Comparison of ENCODE assay signal across 1 cellular context in the genomic region with DNA sequence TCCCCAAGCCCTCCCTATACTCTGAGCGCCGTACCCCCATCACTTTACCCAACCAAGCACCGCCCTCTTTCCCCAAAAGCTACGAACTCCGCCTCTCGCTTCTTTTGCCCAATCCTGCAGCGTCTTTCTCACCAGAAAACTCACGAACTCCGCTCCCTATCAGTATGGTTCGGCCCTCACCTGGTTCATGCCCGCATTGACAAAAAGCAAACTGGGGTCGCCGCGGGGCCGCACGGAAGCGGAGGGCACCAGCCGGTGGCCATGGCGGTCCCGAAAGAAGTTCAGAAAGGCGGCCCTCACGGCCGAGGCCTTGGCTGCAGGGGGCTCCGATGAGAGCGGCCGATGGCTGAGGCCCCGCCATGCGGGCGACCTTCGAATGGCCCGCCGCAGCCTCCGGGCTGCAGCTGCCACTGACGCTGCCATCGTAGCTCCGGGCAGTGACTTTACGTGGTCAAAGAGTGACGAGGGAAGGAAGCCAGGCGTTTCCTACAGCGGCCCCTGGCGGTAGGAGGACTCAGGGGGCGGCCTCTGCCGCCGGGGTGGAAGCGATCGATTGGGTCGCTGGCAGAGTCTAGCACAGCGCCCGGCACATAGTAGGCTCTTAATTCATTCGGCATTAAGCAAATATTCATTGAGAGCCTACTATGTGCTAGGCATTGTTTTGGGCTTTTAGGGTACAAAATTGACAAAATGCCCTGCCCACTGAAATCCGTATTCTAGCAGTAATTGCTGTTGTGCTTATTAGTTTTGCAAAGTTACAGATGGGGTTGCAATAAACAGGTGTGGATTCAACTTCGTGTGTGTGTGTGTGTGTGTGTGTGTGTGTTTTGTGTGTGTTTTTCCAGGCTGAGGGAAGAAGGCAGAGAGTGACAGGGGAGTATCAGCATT.
TF ChIP-seq lines count a peak whose summit lies in the region.

TSS of gene AARS2 (minus strand) at position 447 of the 888 bp plus-strand sequence. CDS start at position 423, 24 bp downstream.

TF ChIP-seq in HepG2, 621 proteins besides CTCF, POLR2A, EP300 and RAD21 (continued from another document and continues in another):
- TF ChIP-seq, protein P1, sequence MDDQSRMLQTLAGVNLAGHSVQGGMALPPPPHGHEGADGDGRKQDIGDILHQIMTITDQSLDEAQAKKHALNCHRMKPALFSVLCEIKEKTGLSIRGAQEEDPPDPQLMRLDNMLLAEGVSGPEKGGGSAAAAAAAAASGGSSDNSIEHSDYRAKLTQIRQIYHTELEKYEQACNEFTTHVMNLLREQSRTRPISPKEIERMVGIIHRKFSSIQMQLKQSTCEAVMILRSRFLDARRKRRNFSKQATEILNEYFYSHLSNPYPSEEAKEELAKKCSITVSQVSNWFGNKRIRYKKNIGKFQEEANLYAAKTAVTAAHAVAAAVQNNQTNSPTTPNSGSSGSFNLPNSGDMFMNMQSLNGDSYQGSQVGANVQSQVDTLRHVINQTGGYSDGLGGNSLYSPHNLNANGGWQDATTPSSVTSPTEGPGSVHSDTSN (CRISPR knock-in tag; IDR thresholded peaks at IDR 0.05; ENCODE audit: borderline replicate concordance), result no peak; the same call in none of the 2 replicates
- TF ChIP-seq, protein P2, sequence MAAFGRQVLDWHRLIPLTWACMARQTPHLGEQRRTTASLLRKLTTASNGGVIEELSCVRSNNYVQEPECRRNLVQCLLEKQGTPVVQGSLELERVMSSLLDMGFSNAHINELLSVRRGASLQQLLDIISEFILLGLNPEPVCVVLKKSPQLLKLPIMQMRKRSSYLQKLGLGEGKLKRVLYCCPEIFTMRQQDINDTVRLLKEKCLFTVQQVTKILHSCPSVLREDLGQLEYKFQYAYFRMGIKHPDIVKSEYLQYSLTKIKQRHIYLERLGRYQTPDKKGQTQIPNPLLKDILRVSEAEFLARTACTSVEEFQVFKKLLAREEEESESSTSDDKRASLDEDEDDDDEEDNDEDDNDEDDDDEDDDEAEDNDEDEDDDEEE (CRISPR knock-in tag; IDR thresholded peaks at IDR 0.05), result peak; percentile 57; the same call in 1 of the 2 replicates
- peak; percentile 97 for TF ChIP-seq CHD4 (IDR thresholded peaks at IDR 0.05; ENCODE audit: borderline replicate concordance, low read length)
- peak; percentile 96 for TF ChIP-seq ARHGAP35 (CRISPR knock-in tag; IDR thresholded peaks at IDR 0.05; ENCODE audit: borderline replicate concordance)
- TF ChIP-seq NCOR1 (IDR thresholded peaks at IDR 0.05; ENCODE audit: borderline replicate concordance, low read length), result no peak
- peak; percentile 96 for TF ChIP-seq BRCA1 (CRISPR knock-in tag; IDR thresholded peaks at IDR 0.05)
- peak; percentile 53 for TF ChIP-seq PTBP1 (IDR thresholded peaks at IDR 0.05; ENCODE audit: low read depth, low read length, poor library complexity, severe bottlenecking)
- TF ChIP-seq PAWR (CRISPR knock-in tag; IDR thresholded peaks at IDR 0.05; ENCODE audit: borderline replicate concordance), result no peak
- no peak; the same call in 1 of the 2 replicates for TF ChIP-seq ZNF660 (CRISPR knock-in tag; IDR thresholded peaks at IDR 0.05; ENCODE audit: borderline replicate concordance, low read depth)
- peak; percentile 40; the same call in 1 of the 2 replicates for TF ChIP-seq ZNF850 (CRISPR knock-in tag; conservative IDR thresholded peaks at IDR 0.05)
- TF ChIP-seq HOXA9 (CRISPR knock-in tag; IDR thresholded peaks at IDR 0.05; ENCODE audit: borderline replicate concordance), result peak; percentile 86; the same call in 1 of the 2 replicates
- TF ChIP-seq TBX3 (IDR thresholded peaks at IDR 0.05; ENCODE audit: borderline replicate concordance), result peak; percentile 27; the same call in 1 of the 2 replicates
- TF ChIP-seq ZNF503 (CRISPR knock-in tag; IDR thresholded peaks at IDR 0.05), result peak; percentile 96
- TF ChIP-seq ZSCAN20 (CRISPR knock-in tag; IDR thresholded peaks at IDR 0.05; ENCODE audit: borderline replicate concordance), result peak; percentile 94; the same call in 1 of the 2 replicates
- TF ChIP-seq CBX5 (CRISPR knock-in tag; IDR thresholded peaks at IDR 0.05; ENCODE audit: borderline replicate concordance), result peak; percentile 96
- peak; percentile 96 for TF ChIP-seq KAT7 (CRISPR knock-in tag; IDR thresholded peaks at IDR 0.05; ENCODE audit: borderline replicate concordance)
- TF ChIP-seq ZNF180 (CRISPR knock-in tag; IDR thresholded peaks at IDR 0.05; ENCODE audit: borderline replicate concordance, low read depth), result peak; percentile 92
- no peak; the same call in 1 of the 2 replicates for TF ChIP-seq ZNF296 (CRISPR knock-in tag; conservative IDR thresholded peaks at IDR 0.05)
- peak; percentile 91 for TF ChIP-seq CCDC6 (CRISPR knock-in tag; IDR thresholded peaks at IDR 0.05)
- TF ChIP-seq CREM (IDR thresholded peaks at IDR 0.05), result peak; percentile 87
- TF ChIP-seq CREM (CRISPR knock-in tag; IDR thresholded peaks at IDR 0.05), result peak; percentile 66
- TF ChIP-seq PHF20 (CRISPR knock-in tag; IDR thresholded peaks at IDR 0.05), result peak; percentile 94
- no peak for TF ChIP-seq ZNF318 (CRISPR knock-in tag; IDR thresholded peaks at IDR 0.05)
- TF ChIP-seq TBL1XR1 (IDR thresholded peaks at IDR 0.05; ENCODE audit: borderline replicate concordance, low read length, partially characterized antibody), result peak; percentile 74
- TF ChIP-seq YEATS2 (CRISPR knock-in tag; IDR thresholded peaks at IDR 0.05; ENCODE audit: borderline replicate concordance), result peak; percentile 99
- TF ChIP-seq ZNF563 (CRISPR knock-in tag; IDR thresholded peaks at IDR 0.05), result peak; percentile 88
- TF ChIP-seq KLF6 (CRISPR knock-in tag; IDR thresholded peaks at IDR 0.05), result peak; percentile 95
- peak; percentile 91; the same call in 1 of the 2 replicates for TF ChIP-seq ZBTB38 (CRISPR knock-in tag; IDR thresholded peaks at IDR 0.05)
- TF ChIP-seq ATF6 (CRISPR knock-in tag; conservative IDR thresholded peaks at IDR 0.05), result no peak; the same call in 1 of the 2 replicates
- TF ChIP-seq, protein P3, sequence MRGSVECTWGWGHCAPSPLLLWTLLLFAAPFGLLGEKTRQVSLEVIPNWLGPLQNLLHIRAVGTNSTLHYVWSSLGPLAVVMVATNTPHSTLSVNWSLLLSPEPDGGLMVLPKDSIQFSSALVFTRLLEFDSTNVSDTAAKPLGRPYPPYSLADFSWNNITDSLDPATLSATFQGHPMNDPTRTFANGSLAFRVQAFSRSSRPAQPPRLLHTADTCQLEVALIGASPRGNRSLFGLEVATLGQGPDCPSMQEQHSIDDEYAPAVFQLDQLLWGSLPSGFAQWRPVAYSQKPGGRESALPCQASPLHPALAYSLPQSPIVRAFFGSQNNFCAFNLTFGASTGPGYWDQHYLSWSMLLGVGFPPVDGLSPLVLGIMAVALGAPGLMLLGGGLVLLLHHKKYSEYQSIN (CRISPR knock-in tag; IDR thresholded peaks at IDR 0.05; ENCODE audit: borderline replicate concordance), result no peak
- no peak for TF ChIP-seq ZNF558 (CRISPR knock-in tag; IDR thresholded peaks at IDR 0.05; ENCODE audit: borderline replicate concordance)
- peak; percentile 32 for TF ChIP-seq RBM22 (optimal IDR thresholded peaks at IDR 0.05; ENCODE audit: low read length)
- TF ChIP-seq MTF2 (CRISPR knock-in tag; IDR thresholded peaks at IDR 0.05; ENCODE audit: borderline replicate concordance), result peak; percentile 96
- TF ChIP-seq, protein P4, sequence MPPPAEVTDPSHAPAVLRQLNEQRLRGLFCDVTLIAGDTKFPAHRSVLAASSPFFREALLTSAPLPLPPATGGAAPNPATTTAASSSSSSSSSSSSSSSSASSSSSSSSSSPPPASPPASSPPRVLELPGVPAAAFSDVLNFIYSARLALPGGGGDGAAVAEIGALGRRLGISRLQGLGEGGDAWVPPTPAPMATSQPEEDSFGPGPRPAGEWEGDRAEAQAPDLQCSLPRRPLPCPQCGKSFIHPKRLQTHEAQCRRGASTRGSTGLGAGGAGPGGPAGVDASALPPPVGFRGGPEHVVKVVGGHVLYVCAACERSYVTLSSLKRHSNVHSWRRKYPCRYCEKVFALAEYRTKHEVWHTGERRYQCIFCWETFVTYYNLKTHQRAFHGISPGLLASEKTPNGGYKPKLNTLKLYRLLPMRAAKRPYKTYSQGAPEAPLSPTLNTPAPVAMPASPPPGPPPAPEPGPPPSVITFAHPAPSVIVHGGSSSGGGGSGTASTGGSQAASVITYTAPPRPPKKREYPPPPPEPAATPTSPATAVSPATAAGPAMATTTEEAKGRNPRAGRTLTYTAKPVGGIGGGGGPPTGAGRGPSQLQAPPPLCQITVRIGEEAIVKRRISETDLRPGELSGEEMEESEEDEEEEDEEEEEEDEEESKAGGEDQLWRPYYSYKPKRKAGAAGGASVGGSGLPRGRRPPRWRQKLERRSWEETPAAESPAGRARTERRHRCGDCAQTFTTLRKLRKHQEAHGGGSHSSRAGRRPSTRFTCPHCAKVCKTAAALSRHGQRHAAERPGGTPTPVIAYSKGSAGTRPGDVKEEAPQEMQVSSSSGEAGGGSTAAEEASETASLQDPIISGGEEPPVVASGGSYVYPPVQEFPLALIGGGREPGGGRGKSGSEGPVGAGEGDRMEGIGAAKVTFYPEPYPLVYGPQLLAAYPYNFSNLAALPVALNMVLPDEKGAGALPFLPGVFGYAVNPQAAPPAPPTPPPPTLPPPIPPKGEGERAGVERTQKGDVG (CRISPR knock-in tag; IDR thresholded peaks at IDR 0.05; ENCODE audit: borderline replicate concordance), result peak; percentile 95; the same call in 1 of the 2 replicates
